Comparison of ENCODE assay signal across 1 cellular context in genomic region chr19:38247734-38248268, GRCh38.
TF ChIP-seq lines count a peak whose summit lies in the region.

No MANE protein-coding gene starts in this region.

TF ChIP-seq in IMR-90, 13 proteins besides CTCF, POLR2A, EP300 and RAD21:
- TF ChIP-seq RFX5 (IDR thresholded peaks at IDR 0.05; ENCODE audit: low read depth, low read length): no peak
- no peak for TF ChIP-seq FOS (IDR thresholded peaks at IDR 0.05; ENCODE audit: low read depth, low read length)
- TF ChIP-seq CHD1 (IDR thresholded peaks at IDR 0.05; ENCODE audit: low read depth, low read length): no peak
- TF ChIP-seq NFE2L2 (IDR thresholded peaks at IDR 0.05; ENCODE audit: low read depth, low read length): no peak
- no peak for TF ChIP-seq MXI1 (IDR thresholded peaks at IDR 0.05; ENCODE audit: borderline replicate concordance, low read depth, low read length)
- no peak for TF ChIP-seq BHLHE40 (IDR thresholded peaks at IDR 0.05; ENCODE audit: low read depth, low read length)
- no peak for TF ChIP-seq USF2 (IDR thresholded peaks at IDR 0.05; ENCODE audit: low read depth, low read length)
- no peak for TF ChIP-seq ELK1 (IDR thresholded peaks at IDR 0.05; ENCODE audit: borderline replicate concordance, low read depth, low read length)
- TF ChIP-seq RCOR1 (IDR thresholded peaks at IDR 0.05; ENCODE audit: insufficient replicate concordance, low read length): no peak
- TF ChIP-seq CEBPB (IDR thresholded peaks at IDR 0.05; ENCODE audit: low read depth, low read length): no peak
- no peak for TF ChIP-seq SMC3 (IDR thresholded peaks at IDR 0.05; ENCODE audit: low read depth, low read length)
- no peak for TF ChIP-seq MAFK (IDR thresholded peaks at IDR 0.05; ENCODE audit: low read depth, low read length)
